ENCODE assay signal across 8 cellular contexts in genomic region chr6:52664185-52664990, GRCh38. TPM values are rescaled to one million over a fixed set of nuclear protein-coding genes. Genes with fewer than 3 reads are reported as not detected.
DNase-seq lines count a peak whose midpoint lies in the region; ATAC-seq and TF ChIP-seq lines count a peak whose summit lies in the region.

No MANE protein-coding gene starts in this region.

- no peak overlapping the region for H3K27ac ChIP-seq in CD4-positive, CD25-positive, alpha-beta regulatory T cell (ENCODE audit: insufficient read depth, low read length, poor library complexity, severe bottlenecking)
- H3K27ac ChIP-seq in ectodermal cell (ENCODE audit: insufficient read depth, low read depth, low read length, poor library complexity, severe bottlenecking), result no peak overlapping the region
- H3K27ac ChIP-seq in right lobe of liver, result peak overlapping the region; percentile 50 to 64 (median 63)

- H3K4me3 ChIP-seq in CD4-positive, CD25-positive, alpha-beta regulatory T cell (ENCODE audit: low read depth, low read length), result peak overlapping the region; percentile 83
- H3K4me3 ChIP-seq in ectodermal cell (ENCODE audit: insufficient read depth, low read depth, low read length) (peak overlapping the region; percentile 63), right lobe of liver (peak overlapping the region; percentile 73 to 76 (median 75))

- peaks cover 6% of the 10 kb centered on the region for H3K27me3 ChIP-seq in CD4-positive, CD25-positive, alpha-beta regulatory T cell (ENCODE audit: control insufficient read depth, insufficient read depth, low read length)
- H3K27me3 ChIP-seq in ectodermal cell (ENCODE audit: control insufficient read depth, insufficient read depth, low read length, poor library complexity, severe bottlenecking), result no peaks in the 10 kb centered on the region
- no peaks in the 10 kb centered on the region for H3K27me3 ChIP-seq in right lobe of liver

- DNase-seq in CD4-positive, CD25-positive, alpha-beta regulatory T cell, result peak in 2 of 3 donors; percentile 39 to 87
- DNase-seq in NCI-H510A treated with DMSO at 0.1 percent for 48 hours (lab: John Stamatoyannopoulos, UW) (peak; percentile 99), right lobe of liver (peak; percentile 92 to 95 (median 92))
- DNase-seq in activated CD4-positive, alpha-beta T cell treated with anti-CD3 and anti-CD28 coated beads, Interleukin-2, amount 50 U/mL, for 1 hour, result peak; percentile 32
- peak; percentile 54 for DNase-seq in stimulated activated CD4-positive, alpha-beta T cell treated with anti-CD3 and anti-CD28 coated beads, Interleukin-4, amount 100 ng/mL, for 1 hour

- no peak overlapping the region for H3K27ac Mint-ChIP-seq in CD4-positive, CD25-positive, alpha-beta regulatory T cell

- no peaks in the 10 kb centered on the region for H3K36me3 ChIP-seq in CD4-positive, CD25-positive, alpha-beta regulatory T cell (ENCODE audit: control insufficient read depth, insufficient read depth, low read length)
- peaks cover 12% of the 10 kb centered on the region for H3K36me3 ChIP-seq in ectodermal cell (ENCODE audit: control insufficient read depth, insufficient read depth, low read length)
- peaks cover 0 to 5% (median 0%) of the 10 kb centered on the region in 4 donors for H3K36me3 ChIP-seq in right lobe of liver

- H3K9me3 Mint-ChIP-seq in CD4-positive, CD25-positive, alpha-beta regulatory T cell, result peaks cover 0 to 3% (median 0%) of the 10 kb centered on the region in 7 donors

- no peaks in the 10 kb centered on the region for H3K27me3 Mint-ChIP-seq in CD4-positive, CD25-positive, alpha-beta regulatory T cell

- no peak overlapping the region for H3K4me3 Mint-ChIP-seq in CD4-positive, CD25-positive, alpha-beta regulatory T cell

- peak; percentile 66 to 74 for ATAC-seq in CD4-positive, CD25-positive, alpha-beta regulatory T cell (ENCODE audit: low read depth in 2 of 2)
- ATAC-seq in GM19372 (IDR thresholded peaks at IDR 0.05; ENCODE audit: low read depth, unreplicated experiment) (peak; percentile 88), HG03460 (IDR thresholded peaks at IDR 0.05; ENCODE audit: unreplicated experiment) (peak; percentile 91), right lobe of liver (peak; percentile 92 to 97 (median 94))

- intact Hi-C loops in right lobe of liver (cut with DNase I), result loop anchor here in 1 of 2 donors (5.0 kb wide), 1 partner anchor 247 kb away; no protein-coding TSS in a partner anchor

- no peaks in the 10 kb centered on the region for H3K9me3 ChIP-seq in CD4-positive, CD25-positive, alpha-beta regulatory T cell (ENCODE audit: control insufficient read depth in 2 of 2, low read length in 2 of 2)
- H3K9me3 ChIP-seq in ectodermal cell (ENCODE audit: control insufficient read depth, low read length) (no peaks in the 10 kb centered on the region), right lobe of liver (no peaks in the 10 kb centered on the region)

- no peak for TF ChIP-seq CTCF in right lobe of liver (IDR thresholded peaks at IDR 0.05)

- no peaks in the 10 kb centered on the region for H3K36me3 Mint-ChIP-seq in CD4-positive, CD25-positive, alpha-beta regulatory T cell

- WGBS in ectodermal cell, 2 experiments, result 2% methylated on average over 53 of the region's 53 CpGs
- under 1% methylated on average over 21 of the region's 53 CpGs for WGBS in right lobe of liver (ENCODE audit: insufficient coverage, low coverage, low lambda C conversion rate, missing lambda C conversion rate)

- peaks cover 11% of the 10 kb centered on the region for H3K4me1 ChIP-seq in CD4-positive, CD25-positive, alpha-beta regulatory T cell (ENCODE audit: control insufficient read depth, insufficient read depth, low read length, poor library complexity, severe bottlenecking)
- H3K4me1 ChIP-seq in ectodermal cell (ENCODE audit: control insufficient read depth, insufficient read depth, low read length) (peaks cover 19% of the 10 kb centered on the region), right lobe of liver (peaks cover 0 to 16% (median 5%) of the 10 kb centered on the region in 4 donors)

- TF ChIP-seq POLR2A in right lobe of liver (IDR thresholded peaks at IDR 0.05), result peak; percentile 98

- no peaks in the 10 kb centered on the region for H3K4me1 Mint-ChIP-seq in CD4-positive, CD25-positive, alpha-beta regulatory T cell

RNA-seq across cellular contexts. Expression of gene TMEM14A, which starts 6.5 kb away (rescaled TPM):
- 8.0 TPM for total RNA-seq in CD4-positive, CD25-positive, alpha-beta regulatory T cell
- 10 to 100 TPM; 29.7 to 55.0 (median 43.1) TPM for polyA plus RNA-seq in CD4-positive, CD25-positive, alpha-beta regulatory T cell
- 25.6 TPM for polyA plus RNA-seq in ectodermal cell (2013, experiment 1 of 4)
- 26.8 TPM for polyA plus RNA-seq in ectodermal cell (2013, experiment 2 of 4)
- polyA plus RNA-seq in ectodermal cell (2013, experiment 3 of 4), result 26.6 TPM
- polyA plus RNA-seq in ectodermal cell (2013, experiment 4 of 4), result 29.3 TPM
- total RNA-seq in right lobe of liver, result 10 to 100 TPM; 20.7 to 41.2 (median 33.3) TPM

Comparison
In these comparisons a context has a peak if more than half of its experiments do, and no peak if none do; other contexts are left out.
1. DNase-seq: peak in every context shown above with its lines; median percentile 99 in NCI-H510A treated with DMSO at 0.1 percent for 48 hours; 92 in right lobe of liver; 63 in CD4-positive, CD25-positive, alpha-beta regulatory T cell; 54 in stimulated activated CD4-positive, alpha-beta T cell treated with anti-CD3 and anti-CD28 coated beads, Interleukin-4, amount 100 ng/mL, for 1 hour; 32 in activated CD4-positive, alpha-beta T cell treated with anti-CD3 and anti-CD28 coated beads, Interleukin-2, amount 50 U/mL, for 1 hour.
2. H3K27ac ChIP-seq: peak in right lobe of liver (3 of 3); none in CD4-positive, CD25-positive, alpha-beta regulatory T cell (single experiment) and ectodermal cell (single experiment).
3. Peak in every context shown above with its lines, with median percentiles within 50 percentile points of each other: ATAC-seq and H3K4me3 ChIP-seq.